10 cellular contexts compared by ENCODE assay signal in genomic region chr7:194996-195829, GRCh38. TPM values are rescaled to one million over a fixed set of nuclear protein-coding genes. Genes with fewer than 3 reads are reported as not detected.
DNase-seq lines count a peak whose midpoint lies in the region; ATAC-seq and TF ChIP-seq lines count a peak whose summit lies in the region.
"Had no signal": no experiment of that assay in that cellular context is flagged by ENCODE, and none has a peak within 500 bp of the region (broad histone marks: within the 10 kb centered on the region; RNA-seq: fewer than 3 reads in every experiment).

No MANE protein-coding gene starts in this region.

- TF ChIP-seq POLR2A in sigmoid colon (IDR thresholded peaks at IDR 0.05) (no peak), body of pancreas (IDR thresholded peaks at IDR 0.05) (no peak)

- peak overlapping the region in 2 of 3 donors; percentile 7 to 9 for H3K4me3 Mint-ChIP-seq in T-cell
- H3K4me3 Mint-ChIP-seq in glutamatergic neuron (ENCODE audit: unreplicated experiment) = peak overlapping the region; percentile 96
- H3K4me3 Mint-ChIP-seq: activated CD4-positive, alpha-beta memory T cell treated with anti-CD3 and anti-CD28 coated beads for 36 hours had no signal

- WGBS in sigmoid colon, 2 donors = 87% methylated on average over 33 of the region's 33 CpGs
- 89 to 90% methylated on average over 28 to 32 of the region's 33 CpGs for WGBS in body of pancreas, 2 donors

- ATAC-seq in T-cell (replicated peaks in 1 of 4) = no peak
- ATAC-seq in body of pancreas = no peak
- ATAC-seq in GM19324 (IDR thresholded peaks at IDR 0.05; ENCODE audit: low FRiP score, unreplicated experiment) = no peak

- peaks cover 0 to 76% (median 69%) of the 10 kb centered on the region in 4 donors for H3K4me1 ChIP-seq in sigmoid colon
- H3K4me1 ChIP-seq in body of pancreas = peaks cover 27% of the 10 kb centered on the region

- H3K9me3 Mint-ChIP-seq in T-cell (no peaks in the 10 kb centered on the region), glutamatergic neuron (ENCODE audit: unreplicated experiment) (peaks cover 32% of the 10 kb centered on the region)
- H3K9me3 Mint-ChIP-seq: activated CD4-positive, alpha-beta memory T cell treated with anti-CD3 and anti-CD28 coated beads for 36 hours had no signal

- POLR2A ChIA-PET in T-cell (lab: Charles Lee) = no interaction called here

- CTCF ChIA-PET in T-cell (lab: Charles Lee) = no interaction called here

- H3K27me3 Mint-ChIP-seq in T-cell (peaks cover 24 to 43% of the 10 kb centered on the region in 2 donors), glutamatergic neuron (ENCODE audit: unreplicated experiment) (peaks cover 19% of the 10 kb centered on the region)

- H3K36me3 Mint-ChIP-seq in T-cell = no peaks in the 10 kb centered on the region
- H3K36me3 Mint-ChIP-seq in glutamatergic neuron (ENCODE audit: unreplicated experiment) = peaks cover 14% of the 10 kb centered on the region

- H3K9me3 ChIP-seq in sigmoid colon = no peaks in the 10 kb centered on the region
- H3K9me3 ChIP-seq in body of pancreas = no peaks in the 10 kb centered on the region

- H3K27me3 ChIP-seq in sigmoid colon (no peaks in the 10 kb centered on the region), body of pancreas (no peaks in the 10 kb centered on the region)

- H3K27ac ChIP-seq in sigmoid colon (peak overlapping the region; percentile 87 to 95 (median 94)), body of pancreas (peak overlapping the region in 1 of 4 donors; percentile 29)

- H3K27ac Mint-ChIP-seq in T-cell (peak overlapping the region in 1 of 2 donors; percentile 31), glutamatergic neuron (ENCODE audit: unreplicated experiment) (peak overlapping the region; percentile 97)
- H3K27ac Mint-ChIP-seq: activated CD4-positive, alpha-beta memory T cell treated with anti-CD3 and anti-CD28 coated beads for 36 hours had no signal

- peak in 2 of 4 donors; percentile 33 to 54 for TF ChIP-seq EP300 in sigmoid colon (IDR thresholded peaks at IDR 0.05)

- H3K4me3 ChIP-seq in sigmoid colon (peak overlapping the region; percentile 53 to 85 (median 75)), body of pancreas (no peak overlapping the region)

- peaks cover 0 to 3% (median 3%) of the 10 kb centered on the region in 3 donors for H3K4me1 Mint-ChIP-seq in T-cell
- peaks cover 32% of the 10 kb centered on the region for H3K4me1 Mint-ChIP-seq in glutamatergic neuron (ENCODE audit: low read depth, unreplicated experiment)

- intact Hi-C loops in sigmoid colon (cut with DNase I) (loop anchor here (5.0 kb wide), 1 partner anchor 37 kb away; no protein-coding TSS in a partner anchor), body of pancreas (cut with DNase I) (no loop called here)

- peak; percentile 36 for DNase-seq in GM04504 (ENCODE audit: low read depth)
- no peak for DNase-seq in T-cell
- no peak for DNase-seq in glutamatergic neuron
- no peak for DNase-seq in sigmoid colon
- no peak for DNase-seq in NCI-H1436 treated with DMSO at 0.1 percent for 48 hours (lab: John Stamatoyannopoulos, UW)
- no peak for DNase-seq in body of pancreas
- no peak for DNase-seq in stimulated activated naive CD4-positive, alpha-beta T cell (lab: John Stamatoyannopoulos, UW)
- DNase-seq: activated CD4-positive, alpha-beta memory T cell treated with anti-CD3 and anti-CD28 coated beads for 36 hours; NCI-H2081 treated with DMSO at 0.1 percent for 48 hours had no signal

- peaks cover 21 to 50% (median 41%) of the 10 kb centered on the region in 4 donors for H3K36me3 ChIP-seq in sigmoid colon
- H3K36me3 ChIP-seq in body of pancreas (replicated peaks in 1 of 2; ENCODE audit: insufficient read depth in 1 of 2, low read depth in 2 of 2) = peaks cover 0 to 8% of the 10 kb centered on the region in 2 donors

- TF ChIP-seq CTCF in glutamatergic neuron (IDR thresholded peaks at IDR 0.05; ENCODE audit: partially characterized antibody, unreplicated experiment) = no peak
- TF ChIP-seq CTCF in sigmoid colon (IDR thresholded peaks at IDR 0.05) = no peak
- TF ChIP-seq CTCF in body of pancreas (IDR thresholded peaks at IDR 0.05) = no peak

RNA-seq across cellular contexts. Expression of gene FAM20C, which starts 2.8 kb away (rescaled TPM):
- total RNA-seq in T-cell (1 to 10 TPM in 3 of 5 donors, under 1 TPM in 2; 0.18 to 2.0 (median 1.2) TPM), glutamatergic neuron (ENCODE audit: unreplicated experiment) (199 TPM), sigmoid colon (10 to 100 TPM; 18.4 to 51.3 (median 23.3) TPM), body of pancreas (10 to 100 TPM; 12.7 to 26.0 TPM)
- polyA plus RNA-seq in sigmoid colon = 10 to 100 TPM in 2 of 3 donors, 1 to 10 TPM in 1; 3.0 to 27.5 (median 10.4) TPM

Comparison
In these comparisons a context has a peak if more than half of its experiments do, and no peak if none do; other contexts are left out.
1. H3K4me3 ChIP-seq: peak in sigmoid colon (4 of 4); none in body of pancreas (0 of 2).
2. RNA of gene FAM20C, which starts 2.8 kb away (total RNA-seq): 199 TPM in glutamatergic neuron (single experiment), 12.7 to 26.0 TPM in body of pancreas and 18.4 to 51.3 TPM in sigmoid colon; 0.18 to 2.0 TPM in T-cell; every median in the first group is over 4 times any median in the second.